ENCODE assay signal across 23 cellular contexts in the genomic region with DNA sequence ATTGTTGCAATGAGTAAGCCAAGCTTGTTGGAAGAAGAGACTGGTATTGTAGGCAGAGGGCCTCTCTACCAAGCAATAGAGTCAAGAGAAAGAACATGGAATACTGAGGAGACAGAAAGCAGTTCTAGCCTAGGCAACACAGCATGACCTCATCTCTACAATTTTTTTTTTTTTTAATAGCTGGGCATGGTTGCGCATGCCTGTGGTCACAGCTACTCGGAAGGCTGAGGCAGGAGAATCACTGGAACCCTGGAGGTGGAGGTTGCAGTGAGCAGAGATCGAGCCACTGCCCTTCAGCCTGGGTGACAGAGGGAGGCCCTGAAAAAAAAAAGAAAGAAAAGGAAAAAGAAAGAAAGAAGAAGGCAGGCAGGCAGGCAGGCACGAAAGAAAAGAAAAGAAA.
"Had no signal": no experiment of that assay in that cellular context is flagged by ENCODE, and none has a peak within 500 bp of the region (broad histone marks: within the 10 kb centered on the region; RNA-seq: fewer than 3 reads in every experiment).

No MANE protein-coding gene starts in this region.

- H3K27ac Mint-ChIP-seq: activated CD4-positive, alpha-beta T cell treated with anti-CD3 and anti-CD28 coated beads, Interleukin-2, amount 10 ng/mL, durations not matched to agents 7 days and 5 days; activated CD8-positive, alpha-beta T cell treated with anti-CD3 and anti-CD28 coated beads, Interleukin-2, amount 10 ng/mL, durations not matched to agents 7 days and 5 days; activated naive CD8-positive, alpha-beta T cell treated with anti-CD3 and anti-CD28 coated beads, Interleukin-2, amount 10 ng/mL, durations not matched to agents 7 days and 5 days; activated T-cell treated with anti-CD3 and anti-CD28 coated beads, Interleukin-2, amount 50 U/mL, for 24 hours; activated T-helper 2 cell treated with anti-CD3 and anti-CD28 coated beads, Interferon-gamma antibody, Interleukin-2, Interleukin-4, amounts not matched to agents 10 μg/mL and 5 μg/mL and 100 μg/mL, durations not matched to agents 14 hours and 24 hours and 36 hours had no signal

- H3K4me3 ChIP-seq: body of pancreas, coronary artery, gastrocnemius medialis, psoas muscle, skin epidermis, testis, upper lobe of left lung had no signal

- DNase-seq: activated CD4-positive, alpha-beta T cell treated with anti-CD3 and anti-CD28 coated beads, Interleukin-2, amount 10 ng/mL, durations not matched to agents 7 days and 5 days; activated CD8-positive, alpha-beta T cell treated with anti-CD3 and anti-CD28 coated beads, Interleukin-2, amount 10 ng/mL, durations not matched to agents 7 days and 5 days; activated naive CD4-positive, alpha-beta T cell treated with Interleukin-2 at 50 U/mL for 16 hours; activated naive CD8-positive, alpha-beta T cell treated with anti-CD3 and anti-CD28 coated beads, Interleukin-2, amount 10 ng/mL, durations not matched to agents 7 days and 5 days; activated T-cell treated with anti-CD3 and anti-CD28 coated beads, Interleukin-2, amount 50 U/mL, for 24 hours; amygdala; body of pancreas; central memory CD4-positive, alpha-beta T cell; gastrocnemius medialis; head of caudate nucleus; psoas muscle; right cardiac atrium; stimulated activated CD4-positive, alpha-beta T cell treated with anti-CD3 and anti-CD28 coated beads, Interleukin-15, amount 100 ng/mL, for 24 hours; stimulated activated CD4-positive, alpha-beta T cell treated with anti-CD3 and anti-CD28 coated beads, Interleukin-2, amount 100 ng/mL, for 48 hours; testis; upper lobe of left lung had no signal

- FAIRE-seq: keratinocyte had no signal

- H3K27me3 Mint-ChIP-seq: activated CD4-positive, alpha-beta T cell treated with anti-CD3 and anti-CD28 coated beads, Interleukin-2, amount 10 ng/mL, durations not matched to agents 7 days and 5 days; activated naive CD8-positive, alpha-beta T cell treated with anti-CD3 and anti-CD28 coated beads, Interleukin-2, amount 10 ng/mL, durations not matched to agents 7 days and 5 days had no signal

- H3K4me3 Mint-ChIP-seq: activated CD4-positive, alpha-beta T cell treated with anti-CD3 and anti-CD28 coated beads, Interleukin-2, amount 10 ng/mL, durations not matched to agents 7 days and 5 days; activated CD8-positive, alpha-beta T cell treated with anti-CD3 and anti-CD28 coated beads, Interleukin-2, amount 10 ng/mL, durations not matched to agents 7 days and 5 days; activated naive CD8-positive, alpha-beta T cell treated with anti-CD3 and anti-CD28 coated beads, Interleukin-2, amount 10 ng/mL, durations not matched to agents 7 days and 5 days; activated T-cell treated with anti-CD3 and anti-CD28 coated beads, Interleukin-2, amount 50 U/mL, for 24 hours; neural crest cell had no signal

- ATAC-seq: activated CD4-positive, CD25-positive, alpha-beta regulatory T cell treated with anti-CD3 and anti-CD28 coated beads, Interleukin-2, amount 50 U/mL, for 24 hours; activated CD8-positive, alpha-beta T cell treated with anti-CD3 and anti-CD28 coated beads, Interleukin-2, amount 10 ng/mL, durations not matched to agents 7 days and 5 days; body of pancreas; gastrocnemius medialis; left lobe of liver; psoas muscle; right cardiac atrium had no signal

- H3K4me1 ChIP-seq: psoas muscle, testis had no signal

- H3K36me3 ChIP-seq: gastrocnemius medialis, upper lobe of left lung had no signal

- H3K9me3 Mint-ChIP-seq: activated CD4-positive, alpha-beta T cell treated with anti-CD3 and anti-CD28 coated beads, Interleukin-2, amount 10 ng/mL, durations not matched to agents 7 days and 5 days; activated naive CD8-positive, alpha-beta T cell treated with anti-CD3 and anti-CD28 coated beads, Interleukin-2, amount 10 ng/mL, durations not matched to agents 7 days and 5 days; activated T-cell treated with anti-CD3 and anti-CD28 coated beads, Interleukin-2, amount 50 U/mL, for 24 hours; activated T-helper 2 cell treated with anti-CD3 and anti-CD28 coated beads, Interferon-gamma antibody, Interleukin-2, Interleukin-4, amounts not matched to agents 10 μg/mL and 5 μg/mL and 100 μg/mL, durations not matched to agents 14 hours and 24 hours and 36 hours; neural crest cell had no signal

- H3K9me3 ChIP-seq: body of pancreas, gastrocnemius medialis, psoas muscle, testis, upper lobe of left lung had no signal

- H3K27me3 ChIP-seq: body of pancreas, gastrocnemius medialis, testis, upper lobe of left lung had no signal

- H3K27ac ChIP-seq: body of pancreas, coronary artery, gastrocnemius medialis, psoas muscle, skin epidermis, testis, upper lobe of left lung had no signal
